In the genomic region with DNA sequence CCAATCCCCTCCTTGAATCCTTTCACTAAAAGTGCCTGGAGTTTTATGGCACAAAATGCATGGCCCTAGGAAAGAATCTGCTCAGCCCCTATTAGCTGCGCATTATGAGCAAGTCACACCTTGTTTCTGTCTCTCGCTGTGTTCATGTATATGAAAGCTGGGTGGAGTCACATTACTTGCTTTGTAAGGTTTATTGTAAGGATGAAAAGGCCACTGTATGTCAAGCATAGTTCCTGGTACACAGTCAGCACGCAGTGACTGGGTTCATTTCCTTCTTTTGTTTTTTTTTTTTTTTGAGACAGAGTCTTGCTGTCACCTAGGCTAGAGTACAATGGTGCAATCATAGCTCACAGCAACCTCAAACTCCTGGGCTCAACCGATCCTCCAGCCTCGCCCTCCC, we compare ENCODE assay signal across 11 cellular contexts. TPM values are rescaled to one million over a fixed set of nuclear protein-coding genes. Genes with fewer than 3 reads are reported as not detected.
A peak's percentile ranks its signal among the peaks of the same experiment; 100 is the strongest.
DNase-seq lines count a peak whose midpoint lies in the region; ATAC-seq lines count a peak whose summit lies in the region.
"Had no signal": no experiment of that assay in that cellular context is flagged by ENCODE, and none has a peak within 500 bp of the region (broad histone marks: within the 10 kb centered on the region; RNA-seq: fewer than 3 reads in every experiment).

No MANE protein-coding gene starts in this region.

- H3K9me3 Mint-ChIP-seq in activated CD8-positive, alpha-beta T cell treated with anti-CD3 and anti-CD28 coated beads, Interleukin-2, amount 10 ng/mL, durations not matched to agents 7 days and 5 days (ENCODE audit: insufficient read depth): no peaks in the 10 kb centered on the region

- no peaks in the 10 kb centered on the region for H3K27me3 Mint-ChIP-seq in activated CD8-positive, alpha-beta T cell treated with anti-CD3 and anti-CD28 coated beads, Interleukin-2, amount 10 ng/mL, durations not matched to agents 7 days and 5 days (ENCODE audit: low read depth)

- peak; percentile 53 for ATAC-seq in activated CD8-positive, alpha-beta T cell treated with anti-CD3 and anti-CD28 coated beads, Interleukin-2, amount 10 ng/mL, durations not matched to agents 7 days and 5 days

- H3K4me3 Mint-ChIP-seq in activated CD8-positive, alpha-beta T cell treated with anti-CD3 and anti-CD28 coated beads, Interleukin-2, amount 10 ng/mL, durations not matched to agents 7 days and 5 days: no peak overlapping the region

- DNase-seq in SIG-M5 treated with dmso at 0.1 percent for 504 hours (lab: John Stamatoyannopoulos, UW; ENCODE audit: unreplicated experiment) (peak; percentile 53), SIG-M5 (lab: John Stamatoyannopoulos, UW) (no peak), HT-29 (ENCODE audit: low spot score) (peak; percentile 83), renal cortical epithelial cell (ENCODE audit: low read depth) (peak; percentile 29), NCI-H1417 (lab: John Stamatoyannopoulos, UW) (no peak), activated gamma-delta T cell treated with Interleukin-2 at 50 U/mL for 16 hours (no peak)
- no peak for DNase-seq in activated CD8-positive, alpha-beta T cell treated with anti-CD3 and anti-CD28 coated beads, Interleukin-2, amount 10 ng/mL, durations not matched to agents 7 days and 5 days
- no peak for DNase-seq in NK-92 treated with Interleukin-12 subunit alpha and Interleukin-12 subunit beta, amount 100 ng/mL, for 24 hours (lab: John Stamatoyannopoulos, UW)
- DNase-seq: ACHN, anterior cingulate cortex, MM.1S had no signal

- H3K4me1 Mint-ChIP-seq in activated CD8-positive, alpha-beta T cell treated with anti-CD3 and anti-CD28 coated beads, Interleukin-2, amount 10 ng/mL, durations not matched to agents 7 days and 5 days (ENCODE audit: low read depth): peaks cover 11% of the 10 kb centered on the region

- CTCF ChIA-PET in activated CD8-positive, alpha-beta T cell treated with anti-CD3 and anti-CD28 coated beads, Interleukin-2, amount 10 ng/mL, durations not matched to agents 7 days and 5 days (lab: Charles Lee): interaction anchor here (0.8 kb wide), 1 partner anchor 49 kb away, joined by 4 read pairs; no protein-coding TSS in a partner anchor

- POLR2A ChIA-PET in activated CD8-positive, alpha-beta T cell treated with anti-CD3 and anti-CD28 coated beads, Interleukin-2, amount 10 ng/mL, durations not matched to agents 7 days and 5 days (lab: Charles Lee): no interaction called here

- H3K36me3 Mint-ChIP-seq in activated CD8-positive, alpha-beta T cell treated with anti-CD3 and anti-CD28 coated beads, Interleukin-2, amount 10 ng/mL, durations not matched to agents 7 days and 5 days (ENCODE audit: low read depth): no peaks in the 10 kb centered on the region

- H3K27ac Mint-ChIP-seq in activated CD8-positive, alpha-beta T cell treated with anti-CD3 and anti-CD28 coated beads, Interleukin-2, amount 10 ng/mL, durations not matched to agents 7 days and 5 days: peak overlapping the region; percentile 58

RNA-seq across cellular contexts. Expression of a gene that starts 6.7 kb away (rescaled TPM):
- total RNA-seq in HT-29 (2014; rRNA removed; shearing (Covaris generic)): 10.0 and 10.6 TPM in 2 replicates
- total RNA-seq in activated CD8-positive, alpha-beta T cell treated with anti-CD3 and anti-CD28 coated beads, Interleukin-2, amount 10 ng/mL, durations not matched to agents 7 days and 5 days: 10 to 100 TPM; 28.3 to 29.0 TPM
- total RNA-seq in renal cortical epithelial cell: 2.8 and 20.5 TPM in 2 replicates

Comparison
In these comparisons a context has a peak if more than half of its experiments do, and no peak if none do; other contexts are left out.
1. DNase-seq: peak in SIG-M5 treated with dmso at 0.1 percent for 504 hours (single experiment), HT-29 (single experiment) and renal cortical epithelial cell (single experiment); none in SIG-M5 (single experiment), activated CD8-positive, alpha-beta T cell treated with anti-CD3 and anti-CD28 coated beads, Interleukin-2, amount 10 ng/mL, durations not matched to agents 7 days and 5 days (single experiment), NK-92 treated with Interleukin-12 subunit alpha and Interleukin-12 subunit beta, amount 100 ng/mL, for 24 hours (single experiment), NCI-H1417 (0 of 3) and activated gamma-delta T cell treated with Interleukin-2 at 50 U/mL for 16 hours (single experiment).